Comparison of ENCODE assay signal across 1 cellular context in the genomic region with DNA sequence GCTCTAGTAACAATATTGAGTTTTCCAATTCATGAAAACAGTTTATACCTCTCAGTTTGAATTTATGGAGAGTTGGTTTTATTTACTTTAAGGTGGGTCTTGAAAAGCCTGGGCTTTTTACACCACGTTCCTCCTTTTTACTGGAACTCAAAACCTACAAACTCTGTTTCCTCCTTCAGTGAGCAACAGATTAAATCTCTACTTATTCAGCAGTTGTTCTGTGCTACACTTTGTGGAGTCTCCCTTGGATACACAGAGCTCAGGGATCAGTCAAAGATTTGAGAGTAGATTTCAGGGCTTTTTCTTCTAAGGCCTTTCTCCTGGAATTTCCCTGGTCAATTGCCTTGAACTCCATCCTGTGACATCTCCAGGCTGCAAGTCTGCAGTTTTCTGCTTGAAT.
TF ChIP-seq lines count a peak whose summit lies in the region.

No MANE protein-coding gene starts in this region.

TF ChIP-seq in GM23338, 12 proteins besides CTCF, POLR2A, EP300 and RAD21 (continued from another document):
- TF ChIP-seq, protein P1, sequence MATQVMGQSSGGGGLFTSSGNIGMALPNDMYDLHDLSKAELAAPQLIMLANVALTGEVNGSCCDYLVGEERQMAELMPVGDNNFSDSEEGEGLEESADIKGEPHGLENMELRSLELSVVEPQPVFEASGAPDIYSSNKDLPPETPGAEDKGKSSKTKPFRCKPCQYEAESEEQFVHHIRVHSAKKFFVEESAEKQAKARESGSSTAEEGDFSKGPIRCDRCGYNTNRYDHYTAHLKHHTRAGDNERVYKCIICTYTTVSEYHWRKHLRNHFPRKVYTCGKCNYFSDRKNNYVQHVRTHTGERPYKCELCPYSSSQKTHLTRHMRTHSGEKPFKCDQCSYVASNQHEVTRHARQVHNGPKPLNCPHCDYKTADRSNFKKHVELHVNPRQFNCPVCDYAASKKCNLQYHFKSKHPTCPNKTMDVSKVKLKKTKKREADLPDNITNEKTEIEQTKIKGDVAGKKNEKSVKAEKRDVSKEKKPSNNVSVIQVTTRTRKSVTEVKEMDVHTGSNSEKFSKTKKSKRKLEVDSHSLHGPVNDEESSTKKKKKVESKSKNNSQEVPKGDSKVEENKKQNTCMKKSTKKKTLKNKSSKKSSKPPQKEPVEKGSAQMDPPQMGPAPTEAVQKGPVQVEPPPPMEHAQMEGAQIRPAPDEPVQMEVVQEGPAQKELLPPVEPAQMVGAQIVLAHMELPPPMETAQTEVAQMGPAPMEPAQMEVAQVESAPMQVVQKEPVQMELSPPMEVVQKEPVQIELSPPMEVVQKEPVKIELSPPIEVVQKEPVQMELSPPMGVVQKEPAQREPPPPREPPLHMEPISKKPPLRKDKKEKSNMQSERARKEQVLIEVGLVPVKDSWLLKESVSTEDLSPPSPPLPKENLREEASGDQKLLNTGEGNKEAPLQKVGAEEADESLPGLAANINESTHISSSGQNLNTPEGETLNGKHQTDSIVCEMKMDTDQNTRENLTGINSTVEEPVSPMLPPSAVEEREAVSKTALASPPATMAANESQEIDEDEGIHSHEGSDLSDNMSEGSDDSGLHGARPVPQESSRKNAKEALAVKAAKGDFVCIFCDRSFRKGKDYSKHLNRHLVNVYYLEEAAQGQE (IDR thresholded peaks at IDR 0.05; ENCODE audit: unreplicated experiment), result no peak
- TF ChIP-seq STAT1 (IDR thresholded peaks at IDR 0.05; ENCODE audit: unreplicated experiment) (no peak), CREB1 (CRISPR knock-in tag; IDR thresholded peaks at IDR 0.05; ENCODE audit: low read depth) (no peak), EZH2phosphoT487 (IDR thresholded peaks at IDR 0.05; ENCODE audit: unreplicated experiment) (no peak), POLR2AphosphoS5 (IDR thresholded peaks at IDR 0.05; ENCODE audit: low read depth) (no peak)
- TF ChIP-seq, protein P2, sequence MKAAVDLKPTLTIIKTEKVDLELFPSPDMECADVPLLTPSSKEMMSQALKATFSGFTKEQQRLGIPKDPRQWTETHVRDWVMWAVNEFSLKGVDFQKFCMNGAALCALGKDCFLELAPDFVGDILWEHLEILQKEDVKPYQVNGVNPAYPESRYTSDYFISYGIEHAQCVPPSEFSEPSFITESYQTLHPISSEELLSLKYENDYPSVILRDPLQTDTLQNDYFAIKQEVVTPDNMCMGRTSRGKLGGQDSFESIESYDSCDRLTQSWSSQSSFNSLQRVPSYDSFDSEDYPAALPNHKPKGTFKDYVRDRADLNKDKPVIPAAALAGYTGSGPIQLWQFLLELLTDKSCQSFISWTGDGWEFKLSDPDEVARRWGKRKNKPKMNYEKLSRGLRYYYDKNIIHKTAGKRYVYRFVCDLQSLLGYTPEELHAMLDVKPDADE (IDR thresholded peaks at IDR 0.05), result no peak
- TF ChIP-seq, protein P3, sequence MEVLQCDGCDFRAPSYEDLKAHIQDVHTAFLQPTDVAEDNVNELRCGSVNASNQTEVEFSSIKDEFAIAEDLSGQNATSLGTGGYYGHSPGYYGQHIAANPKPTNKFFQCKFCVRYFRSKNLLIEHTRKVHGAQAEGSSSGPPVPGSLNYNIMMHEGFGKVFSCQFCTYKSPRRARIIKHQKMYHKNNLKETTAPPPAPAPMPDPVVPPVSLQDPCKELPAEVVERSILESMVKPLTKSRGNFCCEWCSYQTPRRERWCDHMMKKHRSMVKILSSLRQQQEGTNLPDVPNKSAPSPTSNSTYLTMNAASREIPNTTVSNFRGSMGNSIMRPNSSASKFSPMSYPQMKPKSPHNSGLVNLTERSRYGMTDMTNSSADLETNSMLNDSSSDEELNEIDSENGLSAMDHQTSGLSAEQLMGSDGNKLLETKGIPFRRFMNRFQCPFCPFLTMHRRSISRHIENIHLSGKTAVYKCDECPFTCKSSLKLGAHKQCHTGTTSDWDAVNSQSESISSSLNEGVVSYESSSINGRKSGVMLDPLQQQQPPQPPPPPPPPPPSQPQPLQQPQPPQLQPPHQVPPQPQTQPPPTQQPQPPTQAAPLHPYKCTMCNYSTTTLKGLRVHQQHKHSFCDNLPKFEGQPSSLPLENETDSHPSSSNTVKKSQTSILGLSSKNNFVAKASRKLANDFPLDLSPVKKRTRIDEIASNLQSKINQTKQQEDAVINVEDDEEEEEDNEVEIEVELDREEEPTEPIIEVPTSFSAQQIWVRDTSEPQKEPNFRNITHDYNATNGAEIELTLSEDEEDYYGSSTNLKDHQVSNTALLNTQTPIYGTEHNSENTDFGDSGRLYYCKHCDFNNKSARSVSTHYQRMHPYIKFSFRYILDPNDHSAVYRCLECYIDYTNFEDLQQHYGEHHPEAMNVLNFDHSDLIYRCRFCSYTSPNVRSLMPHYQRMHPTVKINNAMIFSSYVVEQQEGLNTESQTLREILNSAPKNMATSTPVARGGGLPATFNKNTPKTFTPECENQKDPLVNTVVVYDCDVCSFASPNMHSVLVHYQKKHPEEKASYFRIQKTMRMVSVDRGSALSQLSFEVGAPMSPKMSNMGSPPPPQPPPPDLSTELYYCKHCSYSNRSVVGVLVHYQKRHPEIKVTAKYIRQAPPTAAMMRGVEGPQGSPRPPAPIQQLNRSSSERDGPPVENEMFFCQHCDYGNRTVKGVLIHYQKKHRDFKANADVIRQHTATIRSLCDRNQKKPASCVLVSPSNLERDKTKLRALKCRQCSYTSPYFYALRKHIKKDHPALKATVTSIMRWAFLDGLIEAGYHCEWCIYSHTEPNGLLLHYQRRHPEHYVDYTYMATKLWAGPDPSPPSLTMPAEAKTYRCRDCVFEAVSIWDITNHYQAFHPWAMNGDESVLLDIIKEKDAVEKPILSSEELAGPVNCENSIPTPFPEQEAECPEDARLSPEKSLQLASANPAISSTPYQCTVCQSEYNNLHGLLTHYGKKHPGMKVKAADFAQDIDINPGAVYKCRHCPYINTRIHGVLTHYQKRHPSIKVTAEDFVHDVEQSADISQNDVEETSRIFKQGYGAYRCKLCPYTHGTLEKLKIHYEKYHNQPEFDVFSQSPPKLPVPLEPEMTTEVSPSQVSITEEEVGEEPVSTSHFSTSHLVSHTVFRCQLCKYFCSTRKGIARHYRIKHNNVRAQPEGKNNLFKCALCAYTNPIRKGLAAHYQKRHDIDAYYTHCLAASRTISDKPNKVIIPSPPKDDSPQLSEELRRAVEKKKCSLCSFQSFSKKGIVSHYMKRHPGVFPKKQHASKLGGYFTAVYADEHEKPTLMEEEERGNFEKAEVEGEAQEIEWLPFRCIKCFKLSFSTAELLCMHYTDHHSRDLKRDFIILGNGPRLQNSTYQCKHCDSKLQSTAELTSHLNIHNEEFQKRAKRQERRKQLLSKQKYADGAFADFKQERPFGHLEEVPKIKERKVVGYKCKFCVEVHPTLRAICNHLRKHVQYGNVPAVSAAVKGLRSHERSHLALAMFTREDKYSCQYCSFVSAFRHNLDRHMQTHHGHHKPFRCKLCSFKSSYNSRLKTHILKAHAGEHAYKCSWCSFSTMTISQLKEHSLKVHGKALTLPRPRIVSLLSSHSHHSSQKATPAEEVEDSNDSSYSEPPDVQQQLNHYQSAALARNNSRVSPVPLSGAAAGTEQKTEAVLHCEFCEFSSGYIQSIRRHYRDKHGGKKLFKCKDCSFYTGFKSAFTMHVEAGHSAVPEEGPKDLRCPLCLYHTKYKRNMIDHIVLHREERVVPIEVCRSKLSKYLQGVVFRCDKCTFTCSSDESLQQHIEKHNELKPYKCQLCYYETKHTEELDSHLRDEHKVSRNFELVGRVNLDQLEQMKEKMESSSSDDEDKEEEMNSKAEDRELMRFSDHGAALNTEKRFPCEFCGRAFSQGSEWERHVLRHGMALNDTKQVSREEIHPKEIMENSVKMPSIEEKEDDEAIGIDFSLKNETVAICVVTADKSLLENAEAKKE (CRISPR knock-in tag; IDR thresholded peaks at IDR 0.05), result no peak
